In genomic region chr4:84366111-84366510, GRCh38 we compare ENCODE assay signal across 24 cellular contexts.
DNase-seq lines count a peak whose midpoint lies in the region; TF ChIP-seq lines count a peak whose summit lies in the region.
"Had no signal": no experiment of that assay in that cellular context is flagged by ENCODE, and none has a peak within 500 bp of the region (broad histone marks: within the 10 kb centered on the region; RNA-seq: fewer than 3 reads in every experiment).

No MANE protein-coding gene starts in this region.

- H3K4me1 ChIP-seq in tibial nerve (no peaks in the 10 kb centered on the region), spleen (no peaks in the 10 kb centered on the region)
- H3K4me1 ChIP-seq: gastroesophageal sphincter had no signal

- peaks cover 0 to 7% (median 0%) of the 10 kb centered on the region in 4 donors for H3K9me3 ChIP-seq in tibial nerve
- peaks cover 0 to 20% (median 7%) of the 10 kb centered on the region in 8 donors for H3K9me3 ChIP-seq in spleen

- H3K27me3 Mint-ChIP-seq in neural crest cell (ENCODE audit: low read depth) = peaks cover 53% of the 10 kb centered on the region
- H3K27me3 Mint-ChIP-seq: activated CD4-positive, alpha-beta T cell treated with anti-CD3 and anti-CD28 coated beads, Interleukin-2, amount 10 ng/mL, durations not matched to agents 24 days and 14 days; activated T-cell treated with anti-CD3 and anti-CD28 coated beads, Interleukin-2, amount 50 U/mL, for 24 hours had no signal

- H3K36me3 Mint-ChIP-seq in neural crest cell (ENCODE audit: low read depth) = peaks cover 2% of the 10 kb centered on the region
- H3K36me3 Mint-ChIP-seq: naive B cell, type B pancreatic cell had no signal

- H3K27ac ChIP-seq in tibial nerve (no peak overlapping the region), spleen (no peak overlapping the region)
- H3K27ac ChIP-seq: C4-2B, gastroesophageal sphincter, skin epidermis, WERI-Rb-1 had no signal

- no peak for TF ChIP-seq POLR2A in tibial nerve (IDR thresholded peaks at IDR 0.05)
- TF ChIP-seq POLR2A in spleen (IDR thresholded peaks at IDR 0.05) = no peak

- TF ChIP-seq CTCF in neural crest cell (conservative IDR thresholded peaks at IDR 0.05) = no peak
- no peak for TF ChIP-seq CTCF in tibial nerve (IDR thresholded peaks at IDR 0.05)
- TF ChIP-seq CTCF in spleen (IDR thresholded peaks at IDR 0.05 in 8 of 11, conservative IDR thresholded peaks at IDR 0.05 in 3 of 11) = no peak

- H3K4me3 ChIP-seq in tibial nerve = no peak overlapping the region
- no peak overlapping the region for H3K4me3 ChIP-seq in spleen
- H3K4me3 ChIP-seq: gastroesophageal sphincter, skin epidermis had no signal

- H3K4me1 Mint-ChIP-seq in neural crest cell = peaks cover 26% of the 10 kb centered on the region
- H3K4me1 Mint-ChIP-seq: activated CD4-positive, alpha-beta T cell treated with anti-CD3 and anti-CD28 coated beads, Interleukin-2, amount 10 ng/mL, durations not matched to agents 24 days and 14 days; naive B cell had no signal

- WGBS in tibial nerve, 2 donors = 23 to 33% methylated on average over 3 of the region's 3 CpGs
- 44 to 53% (median 48%) methylated on average over 3 of the region's 3 CpGs for WGBS in spleen, 5 donors

- no peaks in the 10 kb centered on the region for H3K27me3 ChIP-seq in tibial nerve
- H3K27me3 ChIP-seq in spleen (replicated peaks in 1 of 7) = no peaks in the 10 kb centered on the region
- H3K27me3 ChIP-seq: gastroesophageal sphincter had no signal

- H3K36me3 ChIP-seq in tibial nerve (no peaks in the 10 kb centered on the region), spleen (no peaks in the 10 kb centered on the region)
- H3K36me3 ChIP-seq: gastroesophageal sphincter, WERI-Rb-1 had no signal

- peak overlapping the region; percentile 5 for H3K4me3 Mint-ChIP-seq in neural crest cell
- H3K4me3 Mint-ChIP-seq: activated CD4-positive, alpha-beta T cell treated with anti-CD3 and anti-CD28 coated beads, Interleukin-2, amount 10 ng/mL, durations not matched to agents 24 days and 14 days; activated T-cell treated with anti-CD3 and anti-CD28 coated beads, Interleukin-2, amount 50 U/mL, for 24 hours; naive B cell; type B pancreatic cell had no signal

- intact Hi-C loops in spleen (cut with DNase I; ENCODE audit: low total_unique reads) = no loop called here

- no peaks in the 10 kb centered on the region for H3K9me3 Mint-ChIP-seq in neural crest cell
- H3K9me3 Mint-ChIP-seq: activated CD4-positive, alpha-beta T cell treated with anti-CD3 and anti-CD28 coated beads, Interleukin-2, amount 10 ng/mL, durations not matched to agents 24 days and 14 days; type B pancreatic cell had no signal

- no peak for TF ChIP-seq EP300 in tibial nerve (IDR thresholded peaks at IDR 0.05)

- DNase-seq in Ammon's horn (ENCODE audit: low spot score) = peak; percentile 12
- peak; percentile 11 for DNase-seq in HK-2 (ENCODE audit: unreplicated experiment)
- DNase-seq in OCI-M1 (lab: John Stamatoyannopoulos, UW) = peak; percentile 52
- DNase-seq in neural crest cell (ENCODE audit: low read depth, low spot score) = no peak
- no peak for DNase-seq in NCI-H2029 treated with DMSO at 0.1 percent for 48 hours (lab: John Stamatoyannopoulos, UW)
- DNase-seq in tibial nerve (ENCODE audit: low spot score in 2 of 2) = no peak
- no peak for DNase-seq in spleen
- DNase-seq: activated CD4-positive, alpha-beta T cell treated with anti-CD3 and anti-CD28 coated beads, Interleukin-2, amount 10 ng/mL, durations not matched to agents 24 days and 14 days; activated naive CD4-positive, alpha-beta T cell; activated T-cell treated with anti-CD3 and anti-CD28 coated beads, Interleukin-2, amount 50 U/mL, for 24 hours; Karpas-422; left ventricle myocardium superior; naive B cell; NCI-H1048; NK-92 treated with Interleukin-12 subunit alpha and Interleukin-12 subunit beta, amount 100 ng/mL, for 24 hours; SHP77 treated with DMSO at 0.1 percent for 48 hours; stimulated activated CD8-positive, alpha-beta memory T cell treated with anti-CD3 and anti-CD28 coated beads, Interleukin-4, amount 100 ng/mL, for 48 hours; SW 1271; T-helper 9 cell; WERI-Rb-1 had no signal

- no peak overlapping the region for H3K27ac Mint-ChIP-seq in neural crest cell (ENCODE audit: unreplicated experiment)
- H3K27ac Mint-ChIP-seq: activated CD4-positive, alpha-beta T cell treated with anti-CD3 and anti-CD28 coated beads, Interleukin-2, amount 10 ng/mL, durations not matched to agents 24 days and 14 days; activated T-cell treated with anti-CD3 and anti-CD28 coated beads, Interleukin-2, amount 50 U/mL, for 24 hours; naive B cell; type B pancreatic cell had no signal

Comparison
In these comparisons a context has a peak if more than half of its experiments do, and no peak if none do; other contexts are left out.
1. DNase-seq: peak in Ammon's horn (single experiment), HK-2 (single experiment) and OCI-M1 (single experiment); none in neural crest cell (single experiment), NCI-H2029 treated with DMSO at 0.1 percent for 48 hours (single experiment), tibial nerve (0 of 2) and spleen (single experiment).